In genomic region chr12:112443916-112444315, GRCh38 we compare ENCODE assay signal across 24 cellular contexts.
"Had no signal": no experiment of that assay in that cellular context is flagged by ENCODE, and none has a peak within 500 bp of the region (broad histone marks: within the 10 kb centered on the region; RNA-seq: fewer than 3 reads in every experiment).

No MANE protein-coding gene starts in this region.

- H3K9me3 ChIP-seq: MG63, SJSA1 had no signal

- H3K4me1 ChIP-seq: SJSA1 had no signal

- H3K27me3 ChIP-seq: MG63, SJSA1 had no signal

- ATAC-seq: HepG2, T-cell, T-helper 17 cell had no signal

- H3K4me3 ChIP-seq: MG63, SJSA1, SK-N-MC had no signal

- DNase-seq: IMR-90, Karpas-422, KG1, MG63, NCI-H1092, NCI-H1105 treated with DMSO at 0.1 percent for 48 hours, NCI-H1417 treated with DMSO at 0.1 percent for 48 hours, NCI-H146, NCI-H1694 treated with DMSO at 0.1 percent for 48 hours, NCI-H1930, NCI-H2081, NCI-H226, NCI-H446, NCI-H510A, NCI-H524 treated with DMSO at 0.1 percent for 48 hours, Right ventricle myocardium superior, RPMI8226, SIG-M5, SW 1271, T-cell, T-helper 17 cell had no signal

- H3K27ac ChIP-seq: SJSA1, SK-N-MC had no signal
